Comparison of ENCODE assay signal across 1 cellular context in the genomic region with DNA sequence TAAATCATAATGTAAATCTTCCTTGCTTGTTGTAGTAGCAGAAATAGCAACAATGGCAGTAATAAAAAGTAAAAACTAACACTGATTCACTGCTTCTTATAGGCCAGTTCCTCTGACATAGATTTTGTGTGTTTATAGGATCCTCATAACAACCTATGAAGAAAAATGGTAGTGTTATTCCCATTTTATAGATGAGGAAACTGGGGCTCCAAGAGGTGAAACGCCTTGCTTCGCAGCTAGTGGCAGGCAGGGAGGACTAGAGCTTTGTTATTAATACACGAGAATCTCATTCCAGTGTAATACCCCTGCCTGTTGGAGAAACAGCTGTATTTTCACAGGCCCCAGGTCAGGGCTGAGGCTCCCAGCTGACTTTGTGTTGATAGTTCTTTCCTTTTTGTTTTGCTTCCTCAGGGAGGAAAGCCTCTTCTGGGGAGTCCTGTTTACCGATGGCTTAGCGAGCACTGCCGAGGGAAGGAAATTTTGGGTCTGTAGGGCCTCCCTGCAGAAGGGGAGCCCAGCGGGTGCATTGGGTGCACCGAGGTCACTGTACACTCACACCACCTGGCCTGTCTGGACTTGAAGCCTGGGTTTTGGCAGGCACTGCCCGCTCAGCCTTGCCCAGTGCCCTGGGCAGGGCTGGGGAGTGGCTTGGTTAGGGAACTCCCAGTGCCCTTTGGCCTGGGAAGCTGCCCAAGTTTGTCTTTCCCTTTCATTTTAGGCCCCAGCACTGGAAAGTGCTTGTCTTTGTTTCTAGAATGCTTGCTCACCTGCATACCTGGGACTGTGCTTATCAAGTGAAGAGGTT.
TF ChIP-seq lines count a peak whose summit lies in the region.

No MANE protein-coding gene starts in this region.

TF ChIP-seq in A549, 52 proteins besides CTCF, POLR2A, EP300 and RAD21:
- TF ChIP-seq, protein P1, sequence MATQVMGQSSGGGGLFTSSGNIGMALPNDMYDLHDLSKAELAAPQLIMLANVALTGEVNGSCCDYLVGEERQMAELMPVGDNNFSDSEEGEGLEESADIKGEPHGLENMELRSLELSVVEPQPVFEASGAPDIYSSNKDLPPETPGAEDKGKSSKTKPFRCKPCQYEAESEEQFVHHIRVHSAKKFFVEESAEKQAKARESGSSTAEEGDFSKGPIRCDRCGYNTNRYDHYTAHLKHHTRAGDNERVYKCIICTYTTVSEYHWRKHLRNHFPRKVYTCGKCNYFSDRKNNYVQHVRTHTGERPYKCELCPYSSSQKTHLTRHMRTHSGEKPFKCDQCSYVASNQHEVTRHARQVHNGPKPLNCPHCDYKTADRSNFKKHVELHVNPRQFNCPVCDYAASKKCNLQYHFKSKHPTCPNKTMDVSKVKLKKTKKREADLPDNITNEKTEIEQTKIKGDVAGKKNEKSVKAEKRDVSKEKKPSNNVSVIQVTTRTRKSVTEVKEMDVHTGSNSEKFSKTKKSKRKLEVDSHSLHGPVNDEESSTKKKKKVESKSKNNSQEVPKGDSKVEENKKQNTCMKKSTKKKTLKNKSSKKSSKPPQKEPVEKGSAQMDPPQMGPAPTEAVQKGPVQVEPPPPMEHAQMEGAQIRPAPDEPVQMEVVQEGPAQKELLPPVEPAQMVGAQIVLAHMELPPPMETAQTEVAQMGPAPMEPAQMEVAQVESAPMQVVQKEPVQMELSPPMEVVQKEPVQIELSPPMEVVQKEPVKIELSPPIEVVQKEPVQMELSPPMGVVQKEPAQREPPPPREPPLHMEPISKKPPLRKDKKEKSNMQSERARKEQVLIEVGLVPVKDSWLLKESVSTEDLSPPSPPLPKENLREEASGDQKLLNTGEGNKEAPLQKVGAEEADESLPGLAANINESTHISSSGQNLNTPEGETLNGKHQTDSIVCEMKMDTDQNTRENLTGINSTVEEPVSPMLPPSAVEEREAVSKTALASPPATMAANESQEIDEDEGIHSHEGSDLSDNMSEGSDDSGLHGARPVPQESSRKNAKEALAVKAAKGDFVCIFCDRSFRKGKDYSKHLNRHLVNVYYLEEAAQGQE (IDR thresholded peaks at IDR 0.05): no peak
- TF ChIP-seq, protein P2, sequence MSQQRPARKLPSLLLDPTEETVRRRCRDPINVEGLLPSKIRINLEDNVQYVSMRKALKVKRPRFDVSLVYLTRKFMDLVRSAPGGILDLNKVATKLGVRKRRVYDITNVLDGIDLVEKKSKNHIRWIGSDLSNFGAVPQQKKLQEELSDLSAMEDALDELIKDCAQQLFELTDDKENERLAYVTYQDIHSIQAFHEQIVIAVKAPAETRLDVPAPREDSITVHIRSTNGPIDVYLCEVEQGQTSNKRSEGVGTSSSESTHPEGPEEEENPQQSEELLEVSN (IDR thresholded peaks at IDR 0.05; ENCODE audit: borderline replicate concordance, low read depth): no peak
- TF ChIP-seq ZSCAN20 (CRISPR knock-in tag; IDR thresholded peaks at IDR 0.05) (no peak), KDM1A (IDR thresholded peaks at IDR 0.05; ENCODE audit: low read depth) (no peak), ZFP36 (IDR thresholded peaks at IDR 0.05; ENCODE audit: borderline replicate concordance, partially characterized antibody) (no peak), BHLHE40 (IDR thresholded peaks at IDR 0.05; ENCODE audit: low read depth, low read length) (no peak), RARB (CRISPR knock-in tag; IDR thresholded peaks at IDR 0.05) (no peak)
- TF ChIP-seq, protein P3, sequence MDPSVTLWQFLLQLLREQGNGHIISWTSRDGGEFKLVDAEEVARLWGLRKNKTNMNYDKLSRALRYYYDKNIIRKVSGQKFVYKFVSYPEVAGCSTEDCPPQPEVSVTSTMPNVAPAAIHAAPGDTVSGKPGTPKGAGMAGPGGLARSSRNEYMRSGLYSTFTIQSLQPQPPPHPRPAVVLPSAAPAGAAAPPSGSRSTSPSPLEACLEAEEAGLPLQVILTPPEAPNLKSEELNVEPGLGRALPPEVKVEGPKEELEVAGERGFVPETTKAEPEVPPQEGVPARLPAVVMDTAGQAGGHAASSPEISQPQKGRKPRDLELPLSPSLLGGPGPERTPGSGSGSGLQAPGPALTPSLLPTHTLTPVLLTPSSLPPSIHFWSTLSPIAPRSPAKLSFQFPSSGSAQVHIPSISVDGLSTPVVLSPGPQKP (IDR thresholded peaks at IDR 0.05; ENCODE audit: low read depth, low read length): no peak
